In the genomic region with DNA sequence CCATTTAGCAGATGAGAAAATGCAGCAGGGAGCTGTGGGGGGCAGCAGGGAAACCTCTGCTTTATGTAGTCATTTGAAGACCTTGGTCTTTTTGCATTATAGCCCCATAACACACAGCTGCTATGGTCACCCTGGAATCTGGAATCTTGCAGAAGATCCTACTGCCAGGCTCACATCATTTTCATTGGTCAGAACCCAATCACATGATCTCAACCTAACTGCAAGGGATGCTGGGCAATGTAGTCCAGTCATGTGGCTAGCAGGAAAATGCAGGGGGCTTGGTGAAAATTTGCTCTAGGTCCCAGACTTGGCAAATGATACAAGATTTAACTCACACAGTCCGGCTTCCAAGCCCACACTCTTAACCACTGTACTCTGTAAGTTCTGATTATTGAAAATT, we compare ENCODE assay signal across 13 cellular contexts.
DNase-seq lines count a peak whose midpoint lies in the region; ATAC-seq, FAIRE-seq and TF ChIP-seq lines count a peak whose summit lies in the region.
"Had no signal": no experiment of that assay in that cellular context is flagged by ENCODE, and none has a peak within 500 bp of the region (broad histone marks: within the 10 kb centered on the region; RNA-seq: fewer than 3 reads in every experiment).

No MANE protein-coding gene starts in this region.

- no peak for FAIRE-seq in GM12878 (lab: Jason Lieb, UNC)

- no peak overlapping the region for H3K9ac ChIP-seq in GM12878 (ENCODE audit: control insufficient read depth, insufficient read depth, low read length)

- H3K27me3 ChIP-seq in GM12878 (replicated peaks in 1 of 2; ENCODE audit: control insufficient read depth in 2 of 2, insufficient read depth in 2 of 2, low read length in 1 of 2) (no peaks in the 10 kb centered on the region), right lobe of liver (no peaks in the 10 kb centered on the region)
- H3K27me3 ChIP-seq in effector memory CD4-positive, alpha-beta T cell (replicated peaks; ENCODE audit: control insufficient read depth, insufficient read depth, low read length, poor library complexity, severe bottlenecking): no peaks in the 10 kb centered on the region

- DNase-seq in DMS114 treated with DMSO at 0.1 percent for 48 hours (lab: John Stamatoyannopoulos, UW; ENCODE audit: unreplicated experiment) (peak; percentile 35), NAMALWA (ENCODE audit: low spot score) (peak; percentile 39), GM12878 (ENCODE audit: low read depth, low spot score) (no peak), right lobe of liver (no peak), AG08395 (ENCODE audit: low spot score) (no peak), DMS79 treated with DMSO at 0.1 percent for 48 hours (lab: John Stamatoyannopoulos, UW) (no peak), NCI-H524 treated with DMSO at 0.1 percent for 48 hours (lab: John Stamatoyannopoulos, UW) (no peak)
- no peak for DNase-seq in effector memory CD4-positive, alpha-beta T cell
- DNase-seq: activated CD4-positive, alpha-beta T cell treated with anti-CD3 and anti-CD28 coated beads, Interleukin-2, amount 10 ng/mL, durations not matched to agents 24 days and 14 days; IMR-90; left ventricle myocardium inferior had no signal

- intact Hi-C loops in GM12878 (cut with micrococcal nuclease; ENCODE audit: unreplicated experiment) (no loop called here), right lobe of liver (cut with DNase I) (no loop called here)

- H2AFZ ChIP-seq in GM12878 (ENCODE audit: control insufficient read depth, low read depth, low read length): no peak overlapping the region

- H3K4me3 ChIP-seq in GM12878: no peak overlapping the region
- no peak overlapping the region for H3K4me3 ChIP-seq in right lobe of liver
- H3K4me3 ChIP-seq in effector memory CD4-positive, alpha-beta T cell (ENCODE audit: insufficient read depth, low read depth, low read length, poor library complexity, severe bottlenecking): no peak overlapping the region
- H3K4me3 ChIP-seq: left ventricle myocardium inferior, SK-N-MC had no signal

- in situ Hi-C loops in GM12878 (cut with MboI): no loop called here

- no peak for TF ChIP-seq EP300 in GM12878 (IDR thresholded peaks at IDR 0.05; ENCODE audit: borderline replicate concordance in 1 of 2, control insufficient read depth in 1 of 2, low read depth in 2 of 2, low read length in 2 of 2)

- no peak overlapping the region for H3K4me2 ChIP-seq in GM12878 (ENCODE audit: control insufficient read depth, insufficient read depth)

- H3K4me1 ChIP-seq in GM12878 (ENCODE audit: control insufficient read depth, insufficient read depth, low read length) (no peaks in the 10 kb centered on the region), right lobe of liver (no peaks in the 10 kb centered on the region)
- no peaks in the 10 kb centered on the region for H3K4me1 ChIP-seq in effector memory CD4-positive, alpha-beta T cell (ENCODE audit: control insufficient read depth, insufficient read depth, low read length, poor library complexity, severe bottlenecking)
- H3K4me1 ChIP-seq: left ventricle myocardium inferior had no signal

- BruUV-seq in GM12878 (replicated peaks; lab: Mats Ljungman, UMichigan): no TSS peak

- no peak overlapping the region for H3K27ac ChIP-seq in GM12878 (ENCODE audit: control insufficient read depth, insufficient read depth)
- H3K27ac ChIP-seq in right lobe of liver: no peak overlapping the region
- no peak overlapping the region for H3K27ac ChIP-seq in effector memory CD4-positive, alpha-beta T cell (ENCODE audit: insufficient read depth, low read length, poor library complexity, severe bottlenecking)
- H3K27ac ChIP-seq: left ventricle myocardium inferior, SK-N-MC had no signal

- CTCF ChIA-PET in GM12878 (lab: Yijun Ruan, JAX): no interaction called here

- TF ChIP-seq CTCF in GM12878 (IDR thresholded peaks at IDR 0.05 in 2 of 3, conservative IDR thresholded peaks at IDR 0.05 in 1 of 3; ENCODE audit: control insufficient read depth in 2 of 3, extremely low read depth in 1 of 3, insufficient read depth in 1 of 3, low read depth in 3 of 3, low read length in 3 of 3): no peak
- TF ChIP-seq CTCF in right lobe of liver (IDR thresholded peaks at IDR 0.05): no peak

- TF ChIP-seq RAD21 in GM12878 (IDR thresholded peaks at IDR 0.05; ENCODE audit: insufficient read depth, low read depth, low read length): no peak

- POLR2A ChIA-PET in GM12878 (lab: Charles Lee): no interaction called here

- SMC1A ChIA-PET in GM12878 (lab: Charles Lee; ENCODE audit: uncharacterized antibody, unreplicated experiment): interaction anchor here (1.5 kb wide), 1 partner anchor 27 kb away, joined by 3 read pairs; no protein-coding TSS in a partner anchor

- H3K9me3 ChIP-seq in GM12878 (replicated peaks; ENCODE audit: control insufficient read depth, insufficient read depth, low read length) (no peaks in the 10 kb centered on the region), right lobe of liver (no peaks in the 10 kb centered on the region)
- H3K9me3 ChIP-seq in effector memory CD4-positive, alpha-beta T cell (ENCODE audit: control insufficient read depth, low read length): no peaks in the 10 kb centered on the region

- no peaks in the 10 kb centered on the region for H4K20me1 ChIP-seq in GM12878 (ENCODE audit: control insufficient read depth, insufficient read depth)

- no peaks in the 10 kb centered on the region for H3K79me2 ChIP-seq in GM12878 (ENCODE audit: control insufficient read depth, insufficient read depth, low read length)

- H3K36me3 ChIP-seq in GM12878 (ENCODE audit: control insufficient read depth in 2 of 2, insufficient read depth in 2 of 2, low read length in 1 of 2): no peaks in the 10 kb centered on the region
- H3K36me3 ChIP-seq in right lobe of liver: no peaks in the 10 kb centered on the region
- no peaks in the 10 kb centered on the region for H3K36me3 ChIP-seq in effector memory CD4-positive, alpha-beta T cell (ENCODE audit: control insufficient read depth, insufficient read depth, low read length)
- H3K36me3 ChIP-seq: left ventricle myocardium inferior had no signal

- ATAC-seq in GM12878 (no peak), right lobe of liver (peak; percentile 39 to 59 (median 52))
- ATAC-seq: HCT116 had no signal

- RAD21 ChIA-PET in GM12878 (lab: Charles Lee; ENCODE audit: unreplicated experiment): no interaction called here

- TF ChIP-seq POLR2A in GM12878 (IDR thresholded peaks at IDR 0.05; ENCODE audit: low read depth, low read length): no peak
- TF ChIP-seq POLR2A in right lobe of liver (IDR thresholded peaks at IDR 0.05): no peak

- WGBS in GM12878 (ENCODE audit: insufficient coverage, insufficient replicate concordance, low lambda C conversion rate, missing lambda C conversion rate): 0% methylated on average over 1 of the region's 1 CpG
- 60% methylated on average over 1 of the region's 1 CpG for WGBS in right lobe of liver (ENCODE audit: insufficient coverage, low coverage, low lambda C conversion rate, missing lambda C conversion rate)

TF ChIP-seq in GM12878, 131 proteins besides CTCF, POLR2A, EP300 and RAD21 (continues in another document):
- TF ChIP-seq FOXM1 (IDR thresholded peaks at IDR 0.05; ENCODE audit: low read depth, low read length) (no peak), HCFC1 (IDR thresholded peaks at IDR 0.05; ENCODE audit: low read length) (0 out of 2 replicates have a peak, but pooled peaks have one; percentile 28), NR2C2 (IDR thresholded peaks at IDR 0.05; ENCODE audit: borderline replicate concordance, control insufficient read depth, insufficient read length, low read depth) (no peak), SRF (IDR thresholded peaks at IDR 0.05; ENCODE audit: low read depth in 2 of 2, low read length in 2 of 2) (no peak), SIX5 (IDR thresholded peaks at IDR 0.05; ENCODE audit: low read depth, low read length, severe bottlenecking) (peak; percentile 50)
- TF ChIP-seq, protein P1, sequence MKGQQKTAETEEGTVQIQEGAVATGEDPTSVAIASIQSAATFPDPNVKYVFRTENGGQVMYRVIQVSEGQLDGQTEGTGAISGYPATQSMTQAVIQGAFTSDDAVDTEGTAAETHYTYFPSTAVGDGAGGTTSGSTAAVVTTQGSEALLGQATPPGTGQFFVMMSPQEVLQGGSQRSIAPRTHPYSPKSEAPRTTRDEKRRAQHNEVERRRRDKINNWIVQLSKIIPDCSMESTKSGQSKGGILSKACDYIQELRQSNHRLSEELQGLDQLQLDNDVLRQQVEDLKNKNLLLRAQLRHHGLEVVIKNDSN (IDR thresholded peaks at IDR 0.05; ENCODE audit: borderline replicate concordance, extremely low read length, insufficient read depth, low read depth, low read length): peak; percentile 35
- TF ChIP-seq, protein P2, sequence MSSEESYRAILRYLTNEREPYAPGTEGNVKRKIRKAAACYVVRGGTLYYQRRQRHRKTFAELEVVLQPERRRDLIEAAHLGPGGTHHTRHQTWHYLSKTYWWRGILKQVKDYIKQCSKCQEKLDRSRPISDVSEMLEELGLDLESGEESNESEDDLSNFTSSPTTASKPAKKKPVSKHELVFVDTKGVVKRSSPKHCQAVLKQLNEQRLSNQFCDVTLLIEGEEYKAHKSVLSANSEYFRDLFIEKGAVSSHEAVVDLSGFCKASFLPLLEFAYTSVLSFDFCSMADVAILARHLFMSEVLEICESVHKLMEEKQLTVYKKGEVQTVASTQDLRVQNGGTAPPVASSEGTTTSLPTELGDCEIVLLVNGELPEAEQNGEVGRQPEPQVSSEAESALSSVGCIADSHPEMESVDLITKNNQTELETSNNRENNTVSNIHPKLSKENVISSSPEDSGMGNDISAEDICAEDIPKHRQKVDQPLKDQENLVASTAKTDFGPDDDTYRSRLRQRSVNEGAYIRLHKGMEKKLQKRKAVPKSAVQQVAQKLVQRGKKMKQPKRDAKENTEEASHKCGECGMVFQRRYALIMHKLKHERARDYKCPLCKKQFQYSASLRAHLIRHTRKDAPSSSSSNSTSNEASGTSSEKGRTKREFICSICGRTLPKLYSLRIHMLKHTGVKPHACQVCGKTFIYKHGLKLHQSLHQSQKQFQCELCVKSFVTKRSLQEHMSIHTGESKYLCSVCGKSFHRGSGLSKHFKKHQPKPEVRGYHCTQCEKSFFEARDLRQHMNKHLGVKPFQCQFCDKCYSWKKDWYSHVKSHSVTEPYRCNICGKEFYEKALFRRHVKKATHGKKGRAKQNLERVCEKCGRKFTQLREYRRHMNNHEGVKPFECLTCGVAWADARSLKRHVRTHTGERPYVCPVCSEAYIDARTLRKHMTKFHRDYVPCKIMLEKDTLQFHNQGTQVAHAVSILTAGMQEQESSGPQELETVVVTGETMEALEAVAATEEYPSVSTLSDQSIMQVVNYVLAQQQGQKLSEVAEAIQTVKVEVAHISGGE (CRISPR knock-in tag; IDR thresholded peaks at IDR 0.05): no peak

Comparison
In these comparisons a context has a peak if more than half of its experiments do, and no peak if none do; other contexts are left out.
1. DNase-seq: peak in DMS114 treated with DMSO at 0.1 percent for 48 hours (single experiment) and NAMALWA (single experiment); none in GM12878 (single experiment), right lobe of liver (0 of 3), AG08395 (single experiment), effector memory CD4-positive, alpha-beta T cell (0 of 3), DMS79 treated with DMSO at 0.1 percent for 48 hours (single experiment) and NCI-H524 treated with DMSO at 0.1 percent for 48 hours (single experiment).